1 cellular context compared by ENCODE assay signal in the genomic region with DNA sequence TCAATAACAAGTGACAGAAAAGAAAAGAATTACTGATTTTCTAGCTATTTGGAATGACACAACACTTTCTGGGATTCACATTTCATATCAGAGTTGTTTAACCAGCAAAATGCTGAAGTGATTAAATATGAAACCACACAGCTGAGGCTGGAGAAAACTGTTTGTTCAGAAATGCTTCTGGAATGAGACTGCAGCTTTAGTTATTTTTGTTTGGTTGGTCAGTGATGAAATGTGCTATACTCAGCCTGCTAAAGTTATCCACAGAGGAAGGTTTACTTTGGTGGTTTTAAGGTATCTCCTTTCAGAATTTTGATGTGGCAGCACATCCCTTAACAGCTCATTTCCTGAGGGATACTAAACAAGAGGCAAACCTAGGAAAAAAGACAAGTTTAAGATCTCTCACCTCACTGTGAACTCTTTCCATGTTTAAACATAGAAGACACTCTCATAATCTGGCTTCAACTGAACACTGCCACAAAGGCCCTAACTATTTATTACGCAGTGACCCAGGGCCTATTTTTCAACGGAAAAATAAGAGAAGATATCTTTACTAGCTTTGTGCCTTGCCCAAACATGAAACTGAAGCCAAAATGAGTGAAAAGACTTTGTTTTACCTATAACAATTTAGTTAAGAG.
TF ChIP-seq lines count a peak whose summit lies in the region.

No MANE protein-coding gene starts in this region.

TF ChIP-seq in GM23338, 12 proteins besides CTCF, POLR2A, EP300 and RAD21 (continued from another document):
- TF ChIP-seq, protein P1, sequence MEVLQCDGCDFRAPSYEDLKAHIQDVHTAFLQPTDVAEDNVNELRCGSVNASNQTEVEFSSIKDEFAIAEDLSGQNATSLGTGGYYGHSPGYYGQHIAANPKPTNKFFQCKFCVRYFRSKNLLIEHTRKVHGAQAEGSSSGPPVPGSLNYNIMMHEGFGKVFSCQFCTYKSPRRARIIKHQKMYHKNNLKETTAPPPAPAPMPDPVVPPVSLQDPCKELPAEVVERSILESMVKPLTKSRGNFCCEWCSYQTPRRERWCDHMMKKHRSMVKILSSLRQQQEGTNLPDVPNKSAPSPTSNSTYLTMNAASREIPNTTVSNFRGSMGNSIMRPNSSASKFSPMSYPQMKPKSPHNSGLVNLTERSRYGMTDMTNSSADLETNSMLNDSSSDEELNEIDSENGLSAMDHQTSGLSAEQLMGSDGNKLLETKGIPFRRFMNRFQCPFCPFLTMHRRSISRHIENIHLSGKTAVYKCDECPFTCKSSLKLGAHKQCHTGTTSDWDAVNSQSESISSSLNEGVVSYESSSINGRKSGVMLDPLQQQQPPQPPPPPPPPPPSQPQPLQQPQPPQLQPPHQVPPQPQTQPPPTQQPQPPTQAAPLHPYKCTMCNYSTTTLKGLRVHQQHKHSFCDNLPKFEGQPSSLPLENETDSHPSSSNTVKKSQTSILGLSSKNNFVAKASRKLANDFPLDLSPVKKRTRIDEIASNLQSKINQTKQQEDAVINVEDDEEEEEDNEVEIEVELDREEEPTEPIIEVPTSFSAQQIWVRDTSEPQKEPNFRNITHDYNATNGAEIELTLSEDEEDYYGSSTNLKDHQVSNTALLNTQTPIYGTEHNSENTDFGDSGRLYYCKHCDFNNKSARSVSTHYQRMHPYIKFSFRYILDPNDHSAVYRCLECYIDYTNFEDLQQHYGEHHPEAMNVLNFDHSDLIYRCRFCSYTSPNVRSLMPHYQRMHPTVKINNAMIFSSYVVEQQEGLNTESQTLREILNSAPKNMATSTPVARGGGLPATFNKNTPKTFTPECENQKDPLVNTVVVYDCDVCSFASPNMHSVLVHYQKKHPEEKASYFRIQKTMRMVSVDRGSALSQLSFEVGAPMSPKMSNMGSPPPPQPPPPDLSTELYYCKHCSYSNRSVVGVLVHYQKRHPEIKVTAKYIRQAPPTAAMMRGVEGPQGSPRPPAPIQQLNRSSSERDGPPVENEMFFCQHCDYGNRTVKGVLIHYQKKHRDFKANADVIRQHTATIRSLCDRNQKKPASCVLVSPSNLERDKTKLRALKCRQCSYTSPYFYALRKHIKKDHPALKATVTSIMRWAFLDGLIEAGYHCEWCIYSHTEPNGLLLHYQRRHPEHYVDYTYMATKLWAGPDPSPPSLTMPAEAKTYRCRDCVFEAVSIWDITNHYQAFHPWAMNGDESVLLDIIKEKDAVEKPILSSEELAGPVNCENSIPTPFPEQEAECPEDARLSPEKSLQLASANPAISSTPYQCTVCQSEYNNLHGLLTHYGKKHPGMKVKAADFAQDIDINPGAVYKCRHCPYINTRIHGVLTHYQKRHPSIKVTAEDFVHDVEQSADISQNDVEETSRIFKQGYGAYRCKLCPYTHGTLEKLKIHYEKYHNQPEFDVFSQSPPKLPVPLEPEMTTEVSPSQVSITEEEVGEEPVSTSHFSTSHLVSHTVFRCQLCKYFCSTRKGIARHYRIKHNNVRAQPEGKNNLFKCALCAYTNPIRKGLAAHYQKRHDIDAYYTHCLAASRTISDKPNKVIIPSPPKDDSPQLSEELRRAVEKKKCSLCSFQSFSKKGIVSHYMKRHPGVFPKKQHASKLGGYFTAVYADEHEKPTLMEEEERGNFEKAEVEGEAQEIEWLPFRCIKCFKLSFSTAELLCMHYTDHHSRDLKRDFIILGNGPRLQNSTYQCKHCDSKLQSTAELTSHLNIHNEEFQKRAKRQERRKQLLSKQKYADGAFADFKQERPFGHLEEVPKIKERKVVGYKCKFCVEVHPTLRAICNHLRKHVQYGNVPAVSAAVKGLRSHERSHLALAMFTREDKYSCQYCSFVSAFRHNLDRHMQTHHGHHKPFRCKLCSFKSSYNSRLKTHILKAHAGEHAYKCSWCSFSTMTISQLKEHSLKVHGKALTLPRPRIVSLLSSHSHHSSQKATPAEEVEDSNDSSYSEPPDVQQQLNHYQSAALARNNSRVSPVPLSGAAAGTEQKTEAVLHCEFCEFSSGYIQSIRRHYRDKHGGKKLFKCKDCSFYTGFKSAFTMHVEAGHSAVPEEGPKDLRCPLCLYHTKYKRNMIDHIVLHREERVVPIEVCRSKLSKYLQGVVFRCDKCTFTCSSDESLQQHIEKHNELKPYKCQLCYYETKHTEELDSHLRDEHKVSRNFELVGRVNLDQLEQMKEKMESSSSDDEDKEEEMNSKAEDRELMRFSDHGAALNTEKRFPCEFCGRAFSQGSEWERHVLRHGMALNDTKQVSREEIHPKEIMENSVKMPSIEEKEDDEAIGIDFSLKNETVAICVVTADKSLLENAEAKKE (CRISPR knock-in tag; IDR thresholded peaks at IDR 0.05) = no peak
- TF ChIP-seq JUNB (IDR thresholded peaks at IDR 0.05; ENCODE audit: unreplicated experiment) (no peak), POLR2AphosphoS5 (IDR thresholded peaks at IDR 0.05; ENCODE audit: low read depth) (no peak), ZNF114 (CRISPR knock-in tag; IDR thresholded peaks at IDR 0.05) (no peak), CREB1 (CRISPR knock-in tag; IDR thresholded peaks at IDR 0.05; ENCODE audit: low read depth) (no peak), STAT1 (IDR thresholded peaks at IDR 0.05; ENCODE audit: unreplicated experiment) (no peak)
- TF ChIP-seq, protein P2, sequence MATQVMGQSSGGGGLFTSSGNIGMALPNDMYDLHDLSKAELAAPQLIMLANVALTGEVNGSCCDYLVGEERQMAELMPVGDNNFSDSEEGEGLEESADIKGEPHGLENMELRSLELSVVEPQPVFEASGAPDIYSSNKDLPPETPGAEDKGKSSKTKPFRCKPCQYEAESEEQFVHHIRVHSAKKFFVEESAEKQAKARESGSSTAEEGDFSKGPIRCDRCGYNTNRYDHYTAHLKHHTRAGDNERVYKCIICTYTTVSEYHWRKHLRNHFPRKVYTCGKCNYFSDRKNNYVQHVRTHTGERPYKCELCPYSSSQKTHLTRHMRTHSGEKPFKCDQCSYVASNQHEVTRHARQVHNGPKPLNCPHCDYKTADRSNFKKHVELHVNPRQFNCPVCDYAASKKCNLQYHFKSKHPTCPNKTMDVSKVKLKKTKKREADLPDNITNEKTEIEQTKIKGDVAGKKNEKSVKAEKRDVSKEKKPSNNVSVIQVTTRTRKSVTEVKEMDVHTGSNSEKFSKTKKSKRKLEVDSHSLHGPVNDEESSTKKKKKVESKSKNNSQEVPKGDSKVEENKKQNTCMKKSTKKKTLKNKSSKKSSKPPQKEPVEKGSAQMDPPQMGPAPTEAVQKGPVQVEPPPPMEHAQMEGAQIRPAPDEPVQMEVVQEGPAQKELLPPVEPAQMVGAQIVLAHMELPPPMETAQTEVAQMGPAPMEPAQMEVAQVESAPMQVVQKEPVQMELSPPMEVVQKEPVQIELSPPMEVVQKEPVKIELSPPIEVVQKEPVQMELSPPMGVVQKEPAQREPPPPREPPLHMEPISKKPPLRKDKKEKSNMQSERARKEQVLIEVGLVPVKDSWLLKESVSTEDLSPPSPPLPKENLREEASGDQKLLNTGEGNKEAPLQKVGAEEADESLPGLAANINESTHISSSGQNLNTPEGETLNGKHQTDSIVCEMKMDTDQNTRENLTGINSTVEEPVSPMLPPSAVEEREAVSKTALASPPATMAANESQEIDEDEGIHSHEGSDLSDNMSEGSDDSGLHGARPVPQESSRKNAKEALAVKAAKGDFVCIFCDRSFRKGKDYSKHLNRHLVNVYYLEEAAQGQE (IDR thresholded peaks at IDR 0.05; ENCODE audit: unreplicated experiment) = no peak
- TF ChIP-seq, protein P3, sequence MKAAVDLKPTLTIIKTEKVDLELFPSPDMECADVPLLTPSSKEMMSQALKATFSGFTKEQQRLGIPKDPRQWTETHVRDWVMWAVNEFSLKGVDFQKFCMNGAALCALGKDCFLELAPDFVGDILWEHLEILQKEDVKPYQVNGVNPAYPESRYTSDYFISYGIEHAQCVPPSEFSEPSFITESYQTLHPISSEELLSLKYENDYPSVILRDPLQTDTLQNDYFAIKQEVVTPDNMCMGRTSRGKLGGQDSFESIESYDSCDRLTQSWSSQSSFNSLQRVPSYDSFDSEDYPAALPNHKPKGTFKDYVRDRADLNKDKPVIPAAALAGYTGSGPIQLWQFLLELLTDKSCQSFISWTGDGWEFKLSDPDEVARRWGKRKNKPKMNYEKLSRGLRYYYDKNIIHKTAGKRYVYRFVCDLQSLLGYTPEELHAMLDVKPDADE (IDR thresholded peaks at IDR 0.05) = no peak
